ENCODE assay signal across 1 cellular context in genomic region chr14:55339770-55340169, GRCh38.
TF ChIP-seq lines count a peak whose summit lies in the region.

No MANE protein-coding gene starts in this region.

TF ChIP-seq in GM12878, 131 proteins besides CTCF, POLR2A, EP300 and RAD21 (continued from another document):
- TF ChIP-seq, protein P1, sequence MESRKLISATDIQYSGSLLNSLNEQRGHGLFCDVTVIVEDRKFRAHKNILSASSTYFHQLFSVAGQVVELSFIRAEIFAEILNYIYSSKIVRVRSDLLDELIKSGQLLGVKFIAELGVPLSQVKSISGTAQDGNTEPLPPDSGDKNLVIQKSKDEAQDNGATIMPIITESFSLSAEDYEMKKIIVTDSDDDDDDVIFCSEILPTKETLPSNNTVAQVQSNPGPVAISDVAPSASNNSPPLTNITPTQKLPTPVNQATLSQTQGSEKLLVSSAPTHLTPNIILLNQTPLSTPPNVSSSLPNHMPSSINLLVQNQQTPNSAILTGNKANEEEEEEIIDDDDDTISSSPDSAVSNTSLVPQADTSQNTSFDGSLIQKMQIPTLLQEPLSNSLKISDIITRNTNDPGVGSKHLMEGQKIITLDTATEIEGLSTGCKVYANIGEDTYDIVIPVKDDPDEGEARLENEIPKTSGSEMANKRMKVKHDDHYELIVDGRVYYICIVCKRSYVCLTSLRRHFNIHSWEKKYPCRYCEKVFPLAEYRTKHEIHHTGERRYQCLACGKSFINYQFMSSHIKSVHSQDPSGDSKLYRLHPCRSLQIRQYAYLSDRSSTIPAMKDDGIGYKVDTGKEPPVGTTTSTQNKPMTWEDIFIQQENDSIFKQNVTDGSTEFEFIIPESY (IDR thresholded peaks at IDR 0.05), result no peak
- TF ChIP-seq EGR1 (IDR thresholded peaks at IDR 0.05; ENCODE audit: borderline replicate concordance in 1 of 2, low read depth in 2 of 2, low read length in 2 of 2) (peak in 1 of 2 experiments; percentile 53; a peak in 1 of 3 replicates), CHD2 (IDR thresholded peaks at IDR 0.05; ENCODE audit: borderline replicate concordance, low read depth, low read length) (0 out of 2 replicates have a peak, but pooled peaks have one; percentile 64), MEF2A (IDR thresholded peaks at IDR 0.05; ENCODE audit: insufficient read depth, low read depth, low read length) (peak; percentile 79), HCFC1 (IDR thresholded peaks at IDR 0.05; ENCODE audit: low read length) (no peak), MEF2B (IDR thresholded peaks at IDR 0.05; ENCODE audit: partially characterized antibody, poor library complexity, severe bottlenecking) (peak; percentile 36), YBX1 (IDR thresholded peaks at IDR 0.05) (no peak), CHD4 (IDR thresholded peaks at IDR 0.05) (no peak)
- TF ChIP-seq, protein P2, sequence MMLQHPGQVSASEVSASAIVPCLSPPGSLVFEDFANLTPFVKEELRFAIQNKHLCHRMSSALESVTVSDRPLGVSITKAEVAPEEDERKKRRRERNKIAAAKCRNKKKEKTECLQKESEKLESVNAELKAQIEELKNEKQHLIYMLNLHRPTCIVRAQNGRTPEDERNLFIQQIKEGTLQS (IDR thresholded peaks at IDR 0.05; ENCODE audit: borderline replicate concordance, extremely low read depth, low read depth, low read length), result no peak
